Comparison of ENCODE assay signal across 8 cellular contexts in genomic region chr11:35100019-35100394, GRCh38. TPM values are rescaled to one million over a fixed set of nuclear protein-coding genes. Genes with fewer than 3 reads are reported as not detected.
DNase-seq lines count a peak whose midpoint lies in the region; ATAC-seq and TF ChIP-seq lines count a peak whose summit lies in the region.
"Not testable (repeated sequence)": the region's sequence is repeated elsewhere in the genome, so short reads cannot be mapped to it uniquely, and the experiment has no call there.

No MANE protein-coding gene starts in this region.

- not testable (repeated sequence) for H3K27me3 ChIP-seq in ascending aorta; mesenchymal stem cell (ENCODE audit: control insufficient read depth in 1 of 2, insufficient read depth in 1 of 2, low read length in 2 of 2); transverse colon

- H3K36me3 ChIP-seq in ascending aorta; mesenchymal stem cell (ENCODE audit: control insufficient read depth in 1 of 2, insufficient read depth in 2 of 2, low read depth in 1 of 2, low read length in 2 of 2); transverse colon: not testable (repeated sequence)

- not testable (repeated sequence) for H4K91ac ChIP-seq in mesenchymal stem cell (ENCODE audit: low read length)

- not testable (repeated sequence) for H3K14ac ChIP-seq in mesenchymal stem cell (ENCODE audit: low read length in 2 of 2)

- TF ChIP-seq EP300 in transverse colon (IDR thresholded peaks at IDR 0.05; ENCODE audit: low read depth): peak; percentile 31

- intact Hi-C loops in ascending aorta (cut with DNase I): loop anchor here (2.0 to 10.0 kb wide), 6 partner anchors 39 to 565 kb away; partner anchors contain the start of genes CD44 and TRIM44
- intact Hi-C loops in Right ventricle myocardium superior (cut with DNase I); sciatic nerve (cut with DNase I); transverse colon (cut with DNase I; ENCODE audit: low total_unique reads): not testable (repeated sequence)

- peaks cover 0 to 27% of the 10 kb centered on the region in 2 donors for H3K4me1 ChIP-seq in ascending aorta
- H3K4me1 ChIP-seq in mesenchymal stem cell (ENCODE audit: control insufficient read depth, insufficient read depth, low read depth, low read length); transverse colon: not testable (repeated sequence)

- H3K27ac ChIP-seq in ascending aorta (peak overlapping the region; percentile 75 to 83), mesenchymal stem cell (ENCODE audit: low read length, poor library complexity, severe bottlenecking) (peak overlapping the region; percentile 44), transverse colon (peak overlapping the region; percentile 60 to 81 (median 78))

- WGBS in mesenchymal stem cell: 50% methylated on average over 5 of the region's 7 CpGs
- WGBS in transverse colon (ENCODE audit: low coverage in 1 of 2), 2 donors: 45 to 74% methylated on average over 2 to 7 of the region's 7 CpGs

- H3K23ac ChIP-seq in mesenchymal stem cell (ENCODE audit: low read length in 2 of 2): not testable (repeated sequence)

- ATAC-seq in Right ventricle myocardium superior (ENCODE audit: poor library complexity): peak; percentile 84
- peak; percentile 90 for ATAC-seq in sciatic nerve

- DNase-seq in COLO829 (ENCODE audit: low spot score) (peak; percentile 59), M059J (ENCODE audit: low read depth) (peak; percentile 96), ascending aorta (ENCODE audit: low spot score in 2 of 2) (peak in 1 of 2 donors; percentile 80), dermis blood vessel endothelial cell (peak; percentile 24), mesenchymal stem cell (peak; percentile 92)
- DNase-seq in Right ventricle myocardium superior; sciatic nerve (ENCODE audit: low spot score); transverse colon: not testable (repeated sequence)

- TF ChIP-seq POLR2A in transverse colon (IDR thresholded peaks at IDR 0.05): not testable (repeated sequence)

- H2AFZ ChIP-seq in mesenchymal stem cell (ENCODE audit: low read depth, low read length): not testable (repeated sequence)

- not testable (repeated sequence) for H2BK12ac ChIP-seq in mesenchymal stem cell (ENCODE audit: low read length in 2 of 2)

- H3K9me3 ChIP-seq in ascending aorta; mesenchymal stem cell (ENCODE audit: control insufficient read depth, low read length); transverse colon: not testable (repeated sequence)

- H3K4me3 ChIP-seq in ascending aorta, transverse colon: not testable (repeated sequence)
- H3K4me3 ChIP-seq in mesenchymal stem cell (ENCODE audit: insufficient read depth in 1 of 2, low read depth in 1 of 2, low read length in 2 of 2): peak overlapping the region in 1 of 2 experiments; percentile 49

- H2BK120ac ChIP-seq in mesenchymal stem cell (ENCODE audit: low read depth, low read length): peak overlapping the region; percentile 1

- not testable (repeated sequence) for H2AK5ac ChIP-seq in mesenchymal stem cell (ENCODE audit: low read length, severe bottlenecking)

- H3K79me1 ChIP-seq in mesenchymal stem cell (replicated peaks; ENCODE audit: low read length, poor library complexity, severe bottlenecking): not testable (repeated sequence)

- H3K18ac ChIP-seq in mesenchymal stem cell (ENCODE audit: low read depth in 1 of 2, low read length in 2 of 2): not testable (repeated sequence)

- TF ChIP-seq CTCF in ascending aorta (IDR thresholded peaks at IDR 0.05); transverse colon (IDR thresholded peaks at IDR 0.05): not testable (repeated sequence)

- H2BK5ac ChIP-seq in mesenchymal stem cell (ENCODE audit: low read depth, low read length, poor library complexity, severe bottlenecking): not testable (repeated sequence)

- not testable (repeated sequence) for H2BK15ac ChIP-seq in mesenchymal stem cell (ENCODE audit: low read depth, poor library complexity, severe bottlenecking)

- not testable (repeated sequence) for H4K8ac ChIP-seq in mesenchymal stem cell (ENCODE audit: low read length)

- H3K4ac ChIP-seq in mesenchymal stem cell (ENCODE audit: low read depth in 1 of 2, low read length in 2 of 2): not testable (repeated sequence)

- peak overlapping the region; percentile 84 for H3K9ac ChIP-seq in mesenchymal stem cell (ENCODE audit: low read length)

- H3K4me2 ChIP-seq in mesenchymal stem cell (ENCODE audit: low read length, poor library complexity, severe bottlenecking): not testable (repeated sequence)

- in situ Hi-C loops in transverse colon (cut with MboI; ENCODE audit: low pct_ligation_motif_present in 1 of 4, low pct_unique_long_range_greater_than_20kb in 1 of 4, low sequenced_read_pairs in 3 of 4): not testable (repeated sequence)

RNA-seq across cellular contexts. Expression of gene CD44, which starts 39.0 kb away (rescaled TPM):
- total RNA-seq in M059J (2014; rRNA removed; shearing (Covaris generic)): 405 and 667 TPM in 2 replicates
- total RNA-seq in ascending aorta: 188 TPM
- 2.6 and 3.4 TPM in 2 replicates for total RNA-seq in dermis blood vessel endothelial cell
- 15.4 TPM for total RNA-seq in Right ventricle myocardium superior
- polyA plus RNA-seq in mesenchymal stem cell (2013, experiment 1 of 2): 1,373 TPM
- polyA plus RNA-seq in mesenchymal stem cell (2013, experiment 2 of 2): 1,315 TPM
- total RNA-seq in sciatic nerve: 188 TPM
- total RNA-seq in transverse colon: 100 to 1,000 TPM in 3 of 4 donors, 10 to 100 TPM in 1; 56.3 to 182 (median 114) TPM
